Comparison of ENCODE assay signal across 1 cellular context in genomic region chr16:28553776-28554633, GRCh38.
TF ChIP-seq lines count a peak whose summit lies in the region.

Gene SGF29 (plus strand): TSS chr16:28553920. CDS start chr16:28581070, 27,150 bp downstream.

TF ChIP-seq in A549, 52 proteins besides CTCF, POLR2A, EP300 and RAD21 (continued from another document):
- TF ChIP-seq MYC (IDR thresholded peaks at IDR 0.05; ENCODE audit: borderline replicate concordance, low read length) (peak; percentile 65; the same call in 1 of the 2 replicates), CBX2 (IDR thresholded peaks at IDR 0.05; ENCODE audit: borderline replicate concordance, low read depth) (no peak)
